7 cellular contexts compared by ENCODE assay signal in genomic region chr1:32351859-32352745, GRCh38. TPM values are rescaled to one million over a fixed set of nuclear protein-coding genes. Genes with fewer than 3 reads are reported as not detected.
A peak's percentile ranks its signal among the peaks of the same experiment; 100 is the strongest.
DNase-seq lines count a peak whose midpoint lies in the region; ATAC-seq and TF ChIP-seq lines count a peak whose summit lies in the region.

No MANE protein-coding gene starts in this region.

- no peak overlapping the region for H3K27ac Mint-ChIP-seq in activated CD4-positive, alpha-beta memory T cell treated with anti-CD3 and anti-CD28 coated beads, Interleukin-2, amount 10 ng/mL, durations not matched to agents 7 days and 5 days

- no peak for TF ChIP-seq EP300 in ovary (IDR thresholded peaks at IDR 0.05)

- H3K9me3 Mint-ChIP-seq in activated CD4-positive, alpha-beta memory T cell treated with anti-CD3 and anti-CD28 coated beads, Interleukin-2, amount 10 ng/mL, durations not matched to agents 7 days and 5 days = peaks cover 3% of the 10 kb centered on the region

- H3K27me3 Mint-ChIP-seq in activated CD4-positive, alpha-beta memory T cell treated with anti-CD3 and anti-CD28 coated beads, Interleukin-2, amount 10 ng/mL, durations not matched to agents 7 days and 5 days = peaks cover 3% of the 10 kb centered on the region

- H3K9ac ChIP-seq in ES-I3 (ENCODE audit: low read depth, low read length) = peak overlapping the region; percentile 93

- WGBS in ovary, 3 donors = 5 to 15% (median 5%) methylated on average over 12 to 30 of the region's 30 CpGs

- DNase-seq in activated CD4-positive, alpha-beta memory T cell treated with anti-CD3 and anti-CD28 coated beads, Interleukin-2, amount 10 ng/mL, durations not matched to agents 7 days and 5 days = no peak
- peak; percentile 60 to 66 for DNase-seq in cardiac muscle cell (ENCODE audit: low read depth in 1 of 2, low spot score in 1 of 2)
- DNase-seq in ovary = peak; percentile 78 to 87 (median 82)

- ATAC-seq in HG03095 (IDR thresholded peaks at IDR 0.05; ENCODE audit: unreplicated experiment) = peak; percentile 11
- ATAC-seq in GM19351 (IDR thresholded peaks at IDR 0.05; ENCODE audit: unreplicated experiment) = no peak
- ATAC-seq in GM19023 (IDR thresholded peaks at IDR 0.05; ENCODE audit: unreplicated experiment) = no peak

- H3K4me3 Mint-ChIP-seq in activated CD4-positive, alpha-beta memory T cell treated with anti-CD3 and anti-CD28 coated beads, Interleukin-2, amount 10 ng/mL, durations not matched to agents 7 days and 5 days = peak overlapping the region; percentile 77

- CTCF ChIA-PET in activated CD4-positive, alpha-beta memory T cell treated with anti-CD3 and anti-CD28 coated beads, Interleukin-2, amount 10 ng/mL, durations not matched to agents 7 days and 5 days (lab: Charles Lee) = interaction anchor here (1.0 to 1.9 kb wide), 4 partner anchors 11 to 104 kb away, joined by 3 to 7 read pairs (median 4); partner anchors contain the start of gene MARCKSL1

- H3K27ac ChIP-seq in cardiac muscle cell = peak overlapping the region; percentile 97
- H3K27ac ChIP-seq in ovary = peak overlapping the region; percentile 90 to 94

- H3K9me3 ChIP-seq in ES-I3 (ENCODE audit: control insufficient read depth, insufficient read depth, low read length) (no peaks in the 10 kb centered on the region; the same call in 1 of the 2 replicates), cardiac muscle cell (ENCODE audit: low read depth) (no peaks in the 10 kb centered on the region), ovary (no peaks in the 10 kb centered on the region)

- H3K36me3 ChIP-seq in ES-I3 (ENCODE audit: insufficient read depth, low read length) (no peaks in the 10 kb centered on the region), cardiac muscle cell (no peaks in the 10 kb centered on the region), ovary (no peaks in the 10 kb centered on the region)

- TF ChIP-seq CTCF in cardiac muscle cell (IDR thresholded peaks at IDR 0.05; ENCODE audit: low read depth, low read length) = no peak
- no peak for TF ChIP-seq CTCF in ovary (IDR thresholded peaks at IDR 0.05)

- POLR2A ChIA-PET in activated CD4-positive, alpha-beta memory T cell treated with anti-CD3 and anti-CD28 coated beads, Interleukin-2, amount 10 ng/mL, durations not matched to agents 7 days and 5 days (lab: Charles Lee) = interaction anchor here (0.8 to 3.9 kb wide), 9 partner anchors 7 to 171 kb away, joined by 3 to 24 read pairs (median 4); partner anchors contain the start of genes BSDC1, LCK and MARCKSL1

- TF ChIP-seq POLR2A in ovary (IDR thresholded peaks at IDR 0.05) = no peak

- H3K36me3 Mint-ChIP-seq in activated CD4-positive, alpha-beta memory T cell treated with anti-CD3 and anti-CD28 coated beads, Interleukin-2, amount 10 ng/mL, durations not matched to agents 7 days and 5 days (ENCODE audit: low read depth) = no peaks in the 10 kb centered on the region

- H3K4me3 ChIP-seq in cardiac muscle cell (peak overlapping the region; percentile 54), ovary (peak overlapping the region; percentile 52)

- intact Hi-C loops in ovary (cut with DNase I) = no loop called here

- H3K4me1 ChIP-seq in ES-I3 (ENCODE audit: insufficient read depth, low read length) (peaks cover 12% of the 10 kb centered on the region), cardiac muscle cell (ENCODE audit: low read depth) (peaks cover 21% of the 10 kb centered on the region), ovary (ENCODE audit: insufficient read depth) (peaks cover 24% of the 10 kb centered on the region)

- peaks cover 42% of the 10 kb centered on the region for H3K4me1 Mint-ChIP-seq in activated CD4-positive, alpha-beta memory T cell treated with anti-CD3 and anti-CD28 coated beads, Interleukin-2, amount 10 ng/mL, durations not matched to agents 7 days and 5 days

- H3K27me3 ChIP-seq in cardiac muscle cell (no peaks in the 10 kb centered on the region), ovary (no peaks in the 10 kb centered on the region)

RNA-seq across cellular contexts. Expression of gene FAM229A, which starts 10.2 kb away (rescaled TPM):
- total RNA-seq in activated CD4-positive, alpha-beta memory T cell treated with anti-CD3 and anti-CD28 coated beads, Interleukin-2, amount 10 ng/mL, durations not matched to agents 7 days and 5 days = 10 to 100 TPM; 10.6 to 11.8 TPM
- total RNA-seq in cardiac muscle cell = 8.6 and 12.0 TPM in 2 replicates
- polyA plus RNA-seq in cardiac muscle cell = 8.7 and 12.3 TPM in 2 replicates
- 10 to 100 TPM in 6 of 7 donors, 1 to 10 TPM in 1; 9.1 to 27.0 (median 15.5) TPM for total RNA-seq in ovary
- 10 to 100 TPM in 1 of 2 donors, 1 to 10 TPM in 1; 3.0 to 13.2 TPM for polyA plus RNA-seq in ovary

RNA-seq across cellular contexts. Expression of gene TSSK3, which starts 10.2 kb away (rescaled TPM):
- total RNA-seq in activated CD4-positive, alpha-beta memory T cell treated with anti-CD3 and anti-CD28 coated beads, Interleukin-2, amount 10 ng/mL, durations not matched to agents 7 days and 5 days = 1 to 10 TPM in 1 of 2 experiments, under 1 TPM in 1; 0.70 to 1.0 TPM
- total RNA-seq in cardiac muscle cell (2.3 and 8.0 TPM in 2 replicates), ovary (10 to 100 TPM in 1 of 7 donors, 1 to 10 TPM in 6; 2.5 to 12.4 (median 4.0) TPM)
- polyA plus RNA-seq in cardiac muscle cell (4.5 and 4.7 TPM in 2 replicates), ovary (1 to 10 TPM in 1 of 2 donors, under 1 TPM in 1; 0.78 to 4.2 TPM)

RNA-seq across cellular contexts. Expression of gene MARCKSL1, which starts 16.1 kb away (rescaled TPM):
- total RNA-seq in activated CD4-positive, alpha-beta memory T cell treated with anti-CD3 and anti-CD28 coated beads, Interleukin-2, amount 10 ng/mL, durations not matched to agents 7 days and 5 days = 10 to 100 TPM; 26.4 to 27.9 TPM
- total RNA-seq in cardiac muscle cell (263 and 317 TPM in 2 replicates), ovary (100 to 1,000 TPM; 105 to 667 (median 335) TPM)
- polyA plus RNA-seq in cardiac muscle cell (435 and 587 TPM in 2 replicates), ovary (100 to 1,000 TPM; 226 to 268 TPM)

RNA-seq across cellular contexts. Expression of gene BSDC1, which starts 42.1 kb away (rescaled TPM):
- total RNA-seq in activated CD4-positive, alpha-beta memory T cell treated with anti-CD3 and anti-CD28 coated beads, Interleukin-2, amount 10 ng/mL, durations not matched to agents 7 days and 5 days = 10 to 100 TPM; 52.5 to 52.6 TPM
- total RNA-seq in cardiac muscle cell = 78.7 and 79.5 TPM in 2 replicates
- polyA plus RNA-seq in cardiac muscle cell = 56.2 and 56.7 TPM in 2 replicates
- total RNA-seq in ovary = 100 to 1,000 TPM in 1 of 7 donors, 10 to 100 TPM in 6; 54.9 to 107 (median 73.0) TPM
- polyA plus RNA-seq in ovary = 10 to 100 TPM; 60.5 to 60.7 TPM
